In genomic region chr6:3258201-3258600, GRCh38 we compare ENCODE assay signal across 8 cellular contexts. TPM values are rescaled to one million over a fixed set of nuclear protein-coding genes. Genes with fewer than 3 reads are reported as not detected.
DNase-seq lines count a peak whose midpoint lies in the region; ATAC-seq and TF ChIP-seq lines count a peak whose summit lies in the region.

No MANE protein-coding gene starts in this region.

- H3K27ac ChIP-seq in DOHH2 (ENCODE audit: low read depth, low read length): no peak overlapping the region
- no peak overlapping the region for H3K27ac ChIP-seq in SJSA1
- H3K27ac ChIP-seq in esophagus squamous epithelium: peak overlapping the region; percentile 82 to 94 (median 90)

- no peak overlapping the region for H3K27ac Mint-ChIP-seq in progenitor cell of endocrine pancreas
- H3K27ac Mint-ChIP-seq in activated naive CD4-positive, alpha-beta T cell treated with anti-CD3 and anti-CD28 coated beads, Interleukin-2, amount 10 ng/mL, durations not matched to agents 7 days and 5 days: no peak overlapping the region

- H3K9me3 ChIP-seq in DOHH2 (ENCODE audit: control insufficient read depth, insufficient read depth, low read length) (peaks cover 9% of the 10 kb centered on the region; the same call in 1 of the 2 replicates), SJSA1 (replicated peaks) (no peaks in the 10 kb centered on the region), esophagus squamous epithelium (no peaks in the 10 kb centered on the region)

- H3K9me2 ChIP-seq in DOHH2 (replicated peaks; ENCODE audit: control insufficient read depth, low read length): no peaks in the 10 kb centered on the region

- peak overlapping the region; percentile 87 for H3K4me2 ChIP-seq in DOHH2 (ENCODE audit: low read length)

- H3K4me1 ChIP-seq in DOHH2 (ENCODE audit: control insufficient read depth, low read length) (peaks cover 14% of the 10 kb centered on the region), SJSA1 (replicated peaks) (peaks cover 26% of the 10 kb centered on the region), esophagus squamous epithelium (peaks cover 23 to 47% (median 23%) of the 10 kb centered on the region in 3 donors)

- no peak for ATAC-seq in HG03280 (IDR thresholded peaks at IDR 0.05; ENCODE audit: unreplicated experiment)

- peaks cover 42% of the 10 kb centered on the region for H3K79me2 ChIP-seq in DOHH2 (ENCODE audit: control insufficient read depth, low read length)

- no peak for TF ChIP-seq POLR2A in esophagus squamous epithelium (IDR thresholded peaks at IDR 0.05)

- H3K27me3 ChIP-seq in DOHH2 (ENCODE audit: control insufficient read depth, low read length) (no peaks in the 10 kb centered on the region), SJSA1 (replicated peaks) (no peaks in the 10 kb centered on the region), esophagus squamous epithelium (no peaks in the 10 kb centered on the region)

- DNase-seq in SJSA1 (ENCODE audit: low read depth in 1 of 2, low spot score in 2 of 2) (no peak), esophagus squamous epithelium (lab: John Stamatoyannopoulos, UW) (no peak), progenitor cell of endocrine pancreas (ENCODE audit: low spot score, unreplicated experiment) (no peak), activated gamma-delta T cell treated with Interleukin-2 at 50 U/mL for 16 hours (no peak), ureter (ENCODE audit: low spot score) (no peak)
- DNase-seq in activated naive CD4-positive, alpha-beta T cell treated with anti-CD3 and anti-CD28 coated beads, Interleukin-2, amount 10 ng/mL, durations not matched to agents 7 days and 5 days: no peak

- H3K36me3 Mint-ChIP-seq in progenitor cell of endocrine pancreas (ENCODE audit: insufficient read depth): no peaks in the 10 kb centered on the region
- peaks cover 13% of the 10 kb centered on the region for H3K36me3 Mint-ChIP-seq in activated naive CD4-positive, alpha-beta T cell treated with anti-CD3 and anti-CD28 coated beads, Interleukin-2, amount 10 ng/mL, durations not matched to agents 7 days and 5 days

- peak overlapping the region; percentile 70 for H3K4me3 Mint-ChIP-seq in progenitor cell of endocrine pancreas (ENCODE audit: low read depth)
- no peak overlapping the region for H3K4me3 Mint-ChIP-seq in activated naive CD4-positive, alpha-beta T cell treated with anti-CD3 and anti-CD28 coated beads, Interleukin-2, amount 10 ng/mL, durations not matched to agents 7 days and 5 days

- no peaks in the 10 kb centered on the region for H3F3A ChIP-seq in DOHH2 (ENCODE audit: control insufficient read depth, insufficient read depth)

- intact Hi-C loops in esophagus squamous epithelium (cut with DNase I): no loop called here

- WGBS in esophagus squamous epithelium, 2 donors: 56 to 59% methylated on average over 12 of the region's 12 CpGs

- CTCF ChIA-PET in activated naive CD4-positive, alpha-beta T cell treated with anti-CD3 and anti-CD28 coated beads, Interleukin-2, amount 10 ng/mL, durations not matched to agents 7 days and 5 days (lab: Charles Lee): interaction anchor here (4.7 kb wide), 1 partner anchor 8 kb away, joined by 17 read pairs; no protein-coding TSS in a partner anchor

- no peak for TF ChIP-seq CTCF in DOHH2 (IDR thresholded peaks at IDR 0.05; ENCODE audit: low read depth, low read length, poor library complexity, severe bottlenecking)
- TF ChIP-seq CTCF in esophagus squamous epithelium (IDR thresholded peaks at IDR 0.05): no peak
- no peak for TF ChIP-seq CTCF in progenitor cell of endocrine pancreas (IDR thresholded peaks at IDR 0.05; ENCODE audit: unreplicated experiment)

- H3K4me3 ChIP-seq in DOHH2 (ENCODE audit: low read length): peak overlapping the region; percentile 75; the same call in 1 of the 2 replicates
- H3K4me3 ChIP-seq in SJSA1: peak overlapping the region; percentile 81
- H3K4me3 ChIP-seq in esophagus squamous epithelium: peak overlapping the region; percentile 65 to 99 (median 88)

- peaks cover 8% of the 10 kb centered on the region for H3K4me1 Mint-ChIP-seq in progenitor cell of endocrine pancreas (ENCODE audit: low read depth)
- H3K4me1 Mint-ChIP-seq in activated naive CD4-positive, alpha-beta T cell treated with anti-CD3 and anti-CD28 coated beads, Interleukin-2, amount 10 ng/mL, durations not matched to agents 7 days and 5 days: peaks cover 41% of the 10 kb centered on the region

- H3K9me3 Mint-ChIP-seq in progenitor cell of endocrine pancreas (ENCODE audit: low read depth): peaks cover 3% of the 10 kb centered on the region
- H3K9me3 Mint-ChIP-seq in activated naive CD4-positive, alpha-beta T cell treated with anti-CD3 and anti-CD28 coated beads, Interleukin-2, amount 10 ng/mL, durations not matched to agents 7 days and 5 days: peaks cover 8% of the 10 kb centered on the region

- H3K27me3 Mint-ChIP-seq in progenitor cell of endocrine pancreas: peaks cover 24% of the 10 kb centered on the region
- H3K27me3 Mint-ChIP-seq in activated naive CD4-positive, alpha-beta T cell treated with anti-CD3 and anti-CD28 coated beads, Interleukin-2, amount 10 ng/mL, durations not matched to agents 7 days and 5 days: peaks cover 36% of the 10 kb centered on the region

- H3K36me3 ChIP-seq in DOHH2 (ENCODE audit: control insufficient read depth, low read length) (peaks cover 25% of the 10 kb centered on the region), SJSA1 (peaks cover 18% of the 10 kb centered on the region), esophagus squamous epithelium (peaks cover 0 to 2% (median 0%) of the 10 kb centered on the region in 3 donors)

- H4K20me1 ChIP-seq in DOHH2 (ENCODE audit: control insufficient read depth, insufficient read depth, low read depth, low read length): no peaks in the 10 kb centered on the region; the same call in 1 of the 2 replicates

RNA-seq across cellular contexts. Expression of gene PSMG4, which starts 0.5 kb away (rescaled TPM):
- 9.5 and 16.1 TPM in 2 replicates for total RNA-seq in SJSA1 (2014; rRNA removed; shearing (Covaris generic))
- 10 to 100 TPM in 3 of 4 donors, 1 to 10 TPM in 1; 9.4 to 36.0 (median 14.9) TPM for total RNA-seq in esophagus squamous epithelium
- 17.7 and 18.9 TPM in 2 replicates for total RNA-seq in progenitor cell of endocrine pancreas
- total RNA-seq in ureter: 38.9 TPM

RNA-seq across cellular contexts. Expression of gene TUBB2B, which starts 30.7 kb away (rescaled TPM):
- total RNA-seq in SJSA1 (2014; rRNA removed; shearing (Covaris generic)): 33.1 and 49.5 TPM in 2 replicates
- 1 to 10 TPM; 1.6 to 5.0 (median 3.2) TPM for total RNA-seq in esophagus squamous epithelium
- total RNA-seq in progenitor cell of endocrine pancreas: 268 and 276 TPM in 2 replicates
- total RNA-seq in ureter: 2.8 TPM

Comparison
In these comparisons a context has a peak if more than half of its experiments do, and no peak if none do; other contexts are left out.
1. H3K27ac ChIP-seq: peak in esophagus squamous epithelium (4 of 4); none in DOHH2 (single experiment) and SJSA1 (single experiment).
2. Peak in every context shown above with its lines, with median percentiles within 50 percentile points of each other: H3K4me3 ChIP-seq.